In the genomic region with DNA sequence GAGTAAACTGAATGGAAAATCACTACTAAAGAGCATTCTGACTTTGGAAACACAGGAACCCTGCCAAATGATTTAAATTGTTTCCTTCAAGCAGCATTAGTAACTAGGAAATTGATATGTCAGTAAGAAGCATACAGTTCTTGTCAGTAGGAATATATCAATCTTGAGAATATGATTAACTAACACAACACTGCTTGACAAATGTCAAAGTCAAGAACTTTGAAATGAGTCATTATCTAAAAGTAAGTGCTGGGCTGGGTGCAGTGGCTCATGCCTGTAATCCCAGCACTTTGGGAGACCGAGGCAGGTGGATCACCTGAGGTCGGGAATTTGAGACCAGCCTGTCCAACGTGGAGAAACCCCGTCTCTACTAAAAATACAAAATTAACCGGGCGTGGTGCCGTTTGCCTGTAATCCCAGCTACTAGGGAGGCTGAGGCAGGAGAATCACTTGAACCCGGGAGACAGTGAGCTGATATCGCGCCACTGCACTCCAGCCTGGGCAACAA, we compare ENCODE assay signal across 3 cellular contexts. TPM values are rescaled to one million over a fixed set of nuclear protein-coding genes. Genes with fewer than 3 reads are reported as not detected.
"Had no signal": no experiment of that assay in that cellular context is flagged by ENCODE, and none has a peak within 500 bp of the region (broad histone marks: within the 10 kb centered on the region; RNA-seq: fewer than 3 reads in every experiment).

No MANE protein-coding gene starts in this region.

RNA-seq across cellular contexts. Expression of a gene that starts 7.0 kb away (rescaled TPM):
- total RNA-seq: naive thymus-derived CD8-positive, alpha-beta T cell; natural killer cell treated with Interleukin-12 subunit alpha and Interleukin-12 subunit beta and Interleukin-15 and Interleukin-18, amount 100 ng/mL, for 72 hours; smooth muscle cell had no signal
- polyA plus RNA-seq: smooth muscle cell had no signal
